ENCODE assay signal across 30 cellular contexts in the genomic region with DNA sequence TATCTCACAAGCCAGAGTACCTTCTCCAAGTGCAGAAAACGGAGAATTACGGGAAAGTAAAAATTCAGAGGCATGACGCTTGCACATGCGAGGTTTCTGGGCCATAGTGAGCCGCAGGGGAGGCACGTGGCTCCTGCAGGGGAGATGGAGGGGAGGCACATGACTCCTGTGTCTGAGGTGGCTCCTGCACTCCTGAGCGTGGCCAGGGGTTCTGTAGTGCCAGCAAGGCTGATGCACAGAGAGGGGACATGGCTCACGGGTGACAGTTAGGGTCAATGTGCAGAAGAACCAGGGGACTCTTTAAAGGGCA.
"Had no signal": no experiment of that assay in that cellular context is flagged by ENCODE, and none has a peak within 500 bp of the region (broad histone marks: within the 10 kb centered on the region; RNA-seq: fewer than 3 reads in every experiment).

No MANE protein-coding gene starts in this region.

- H3K27me3 ChIP-seq: neural progenitor cell, ovary, sigmoid colon, testis, thyroid gland, upper lobe of left lung, vagina had no signal

- H3K27ac ChIP-seq: heart right ventricle, hepatocyte, left lung, neural progenitor cell, neutrophil, ovary, sigmoid colon, spleen, stomach, testis, thyroid gland, transverse colon, upper lobe of left lung, vagina had no signal

- H3K4me1 ChIP-seq: heart right ventricle, left lung, neural progenitor cell, spleen, stomach, transverse colon, vagina had no signal

- FAIRE-seq: keratinocyte, small intestine had no signal

- ATAC-seq: heart right ventricle; left colon; left lung; right cardiac atrium; stimulated activated effector memory CD8-positive, alpha-beta T cell treated with anti-CD3 and anti-CD28 coated beads, Interleukin-12 subunit alpha, Interleukin-12 subunit beta, amount 100 ng/mL, for 72 hours; stimulated activated naive CD8-positive, alpha-beta T cell treated with anti-CD3 and anti-CD28 coated beads, Interleukin-15, Interleukin-2, amounts not matched to agents 100 U/mL and 50 U/mL, for 24 hours had no signal

- H3K4me3 Mint-ChIP-seq: mesothelial cell of epicardium; naive B cell; natural killer cell; nephron progenitor cell; neural progenitor cell; stimulated activated effector memory CD8-positive, alpha-beta T cell treated with anti-CD3 and anti-CD28 coated beads, Interleukin-12 subunit alpha, Interleukin-12 subunit beta, amount 100 ng/mL, for 72 hours had no signal

- H3K4me3 ChIP-seq: heart right ventricle, hepatocyte, left lung, lung, neural progenitor cell, ovary, sigmoid colon, spleen, stomach, testis, thyroid gland, transverse colon, upper lobe of left lung, vagina had no signal

- H3K36me3 ChIP-seq: heart right ventricle, left lung, neural progenitor cell, neutrophil, ovary, sigmoid colon, spleen, stomach, thyroid gland, transverse colon, upper lobe of left lung, vagina had no signal

- H3K4me1 Mint-ChIP-seq: mesothelial cell of epicardium; naive B cell; stimulated activated effector memory CD8-positive, alpha-beta T cell treated with anti-CD3 and anti-CD28 coated beads, Interleukin-12 subunit alpha, Interleukin-12 subunit beta, amount 100 ng/mL, for 72 hours had no signal

- H3K4me2 ChIP-seq: hepatocyte, neural progenitor cell had no signal

- H3K27ac Mint-ChIP-seq: mesothelial cell of epicardium; natural killer cell; nephron progenitor cell; neural progenitor cell; progenitor cell of endocrine pancreas; stimulated activated effector memory CD8-positive, alpha-beta T cell treated with anti-CD3 and anti-CD28 coated beads, Interleukin-12 subunit alpha, Interleukin-12 subunit beta, amount 100 ng/mL, for 72 hours had no signal

- DNase-seq: heart right ventricle; left colon; mesendoderm; naive B cell; natural killer cell; nephron progenitor cell; occipital lobe; ovary; retina; right cardiac atrium; sigmoid colon; small intestine; spleen; stimulated activated CD4-positive, alpha-beta T cell treated with anti-CD3 and anti-CD28 coated beads, Interleukin-4, amount 100 ng/mL, for 24 hours; stimulated activated naive CD8-positive, alpha-beta T cell treated with anti-CD3 and anti-CD28 coated beads, Interleukin-15, Interleukin-2, amounts not matched to agents 100 U/mL and 50 U/mL, for 24 hours; stomach; testis; thyroid gland; transverse colon had no signal

- H3K9me3 Mint-ChIP-seq: mesothelial cell of epicardium; natural killer cell; nephron progenitor cell; neural progenitor cell; stimulated activated effector memory CD8-positive, alpha-beta T cell treated with anti-CD3 and anti-CD28 coated beads, Interleukin-12 subunit alpha, Interleukin-12 subunit beta, amount 100 ng/mL, for 72 hours had no signal

- H3K9me3 ChIP-seq: heart right ventricle, left lung, neutrophil, ovary, sigmoid colon, spleen, stomach, testis, thyroid gland, transverse colon, upper lobe of left lung, vagina had no signal

- H3K36me3 Mint-ChIP-seq: mesothelial cell of epicardium; naive B cell; natural killer cell; neural progenitor cell; stimulated activated effector memory CD8-positive, alpha-beta T cell treated with anti-CD3 and anti-CD28 coated beads, Interleukin-12 subunit alpha, Interleukin-12 subunit beta, amount 100 ng/mL, for 72 hours had no signal

- H3K9ac ChIP-seq: neural progenitor cell had no signal
